Comparison of ENCODE assay signal across 8 cellular contexts in the genomic region with DNA sequence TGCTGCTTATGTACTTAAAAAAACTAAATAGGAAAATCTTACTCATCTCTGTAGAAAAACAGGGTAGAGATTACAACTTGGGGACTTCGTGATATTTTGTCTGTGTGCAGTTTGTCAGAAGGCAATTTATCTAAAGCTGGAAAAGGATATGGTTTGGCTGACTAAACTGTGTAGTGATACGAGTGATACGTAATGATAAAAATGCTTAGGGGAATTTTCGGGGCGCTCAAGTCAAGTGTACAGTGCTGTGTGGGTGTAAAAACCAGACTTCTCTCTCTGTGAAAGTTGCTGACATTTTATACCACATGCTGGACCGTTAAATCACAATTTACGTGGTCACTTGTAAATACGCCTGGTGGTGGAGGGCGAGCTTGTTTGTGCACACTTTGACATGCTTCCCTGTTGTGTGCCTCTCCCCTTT.
DNase-seq lines count a peak whose midpoint lies in the region; ATAC-seq and TF ChIP-seq lines count a peak whose summit lies in the region.

No MANE protein-coding gene starts in this region.

- H2AFZ ChIP-seq in smooth muscle cell (ENCODE audit: low read depth) = no peak overlapping the region

- intact Hi-C loops in Right ventricle myocardium inferior (cut with DNase I) (no loop called here), breast epithelium (cut with DNase I; ENCODE audit: low total_unique reads) (no loop called here)

- no peaks in the 10 kb centered on the region for H3F3A ChIP-seq in smooth muscle cell (ENCODE audit: low read depth)

- POLR2A ChIA-PET in HEK293T (lab: Yijun Ruan, JAX) = no interaction called here

- H3K79me2 ChIP-seq in smooth muscle cell (ENCODE audit: low read depth) = no peaks in the 10 kb centered on the region

- H3K4me2 ChIP-seq in smooth muscle cell = peak overlapping the region; percentile 68

- TF ChIP-seq CTCF in smooth muscle cell (IDR thresholded peaks at IDR 0.05; ENCODE audit: borderline replicate concordance, insufficient read depth, poor library complexity, severe bottlenecking) (no peak), breast epithelium (IDR thresholded peaks at IDR 0.05) (no peak)

- H3K9ac ChIP-seq in smooth muscle cell (ENCODE audit: low read depth) = no peak overlapping the region

- WGBS in smooth muscle cell (ENCODE audit: low lambda C conversion rate) = 20% methylated on average over 9 of the region's 9 CpGs

- peaks cover 5% of the 10 kb centered on the region for H3K9me3 Mint-ChIP-seq in activated T-cell treated with anti-CD3 and anti-CD28 coated beads, Interleukin-2, amount 50 U/mL, for 4 hours

- CTCF ChIA-PET in HEK293T (lab: Yijun Ruan, JAX) = no interaction called here

- TF ChIP-seq POLR2A in breast epithelium (IDR thresholded peaks at IDR 0.05) = no peak

- peak; percentile 19 for DNase-seq in activated T-cell treated with anti-CD3 and anti-CD28 coated beads, Interleukin-2, amount 50 U/mL, for 4 hours
- DNase-seq in smooth muscle cell (lab: John Stamatoyannopoulos, UW; ENCODE audit: unreplicated experiment) (peak; percentile 2), Right ventricle myocardium inferior (ENCODE audit: missing footprints) (no peak), breast epithelium (ENCODE audit: low spot score in 2 of 2) (no peak), HEK293T (ENCODE audit: extremely low spot score) (no peak), NCI-H2081 treated with DMSO at 0.1 percent for 48 hours (lab: John Stamatoyannopoulos, UW) (no peak)

- peaks cover 7% of the 10 kb centered on the region for H3K36me3 Mint-ChIP-seq in activated T-cell treated with anti-CD3 and anti-CD28 coated beads, Interleukin-2, amount 50 U/mL, for 4 hours (ENCODE audit: insufficient read depth)

- H3K36me3 ChIP-seq in smooth muscle cell (ENCODE audit: low read depth) = no peaks in the 10 kb centered on the region
- H3K36me3 ChIP-seq in breast epithelium = no peaks in the 10 kb centered on the region

- peak overlapping the region; percentile 60 for H3K4me3 Mint-ChIP-seq in activated T-cell treated with anti-CD3 and anti-CD28 coated beads, Interleukin-2, amount 50 U/mL, for 4 hours

- H3K4me1 Mint-ChIP-seq in activated T-cell treated with anti-CD3 and anti-CD28 coated beads, Interleukin-2, amount 50 U/mL, for 4 hours (ENCODE audit: low read depth) = peaks cover 55% of the 10 kb centered on the region

- no peaks in the 10 kb centered on the region for H3K9me3 ChIP-seq in smooth muscle cell (replicated peaks; ENCODE audit: low read depth)
- H3K9me3 ChIP-seq in breast epithelium = no peaks in the 10 kb centered on the region

- ATAC-seq in GM19351 (IDR thresholded peaks at IDR 0.05; ENCODE audit: unreplicated experiment) = peak; percentile 96
- ATAC-seq in HG03039 (IDR thresholded peaks at IDR 0.05; ENCODE audit: unreplicated experiment) = peak; percentile 86
- peak; percentile 82 to 91 for ATAC-seq in activated T-cell treated with anti-CD3 and anti-CD28 coated beads, Interleukin-2, amount 50 U/mL, for 4 hours
- ATAC-seq in Right ventricle myocardium inferior = no peak

- no peaks in the 10 kb centered on the region for H3K27me3 Mint-ChIP-seq in activated T-cell treated with anti-CD3 and anti-CD28 coated beads, Interleukin-2, amount 50 U/mL, for 4 hours (ENCODE audit: low read depth)

- H3K4me3 ChIP-seq in smooth muscle cell (no peak overlapping the region), breast epithelium (no peak overlapping the region)

- peak overlapping the region; percentile 45 for H3K27ac ChIP-seq in smooth muscle cell (ENCODE audit: low read depth)
- no peak overlapping the region for H3K27ac ChIP-seq in breast epithelium

- H3K27me3 ChIP-seq in smooth muscle cell (ENCODE audit: low read depth) (no peaks in the 10 kb centered on the region), breast epithelium (no peaks in the 10 kb centered on the region)

- H3K4me1 ChIP-seq in smooth muscle cell (ENCODE audit: low read depth) (no peaks in the 10 kb centered on the region), breast epithelium (no peaks in the 10 kb centered on the region)

- no peaks in the 10 kb centered on the region for H4K20me1 ChIP-seq in smooth muscle cell (ENCODE audit: low read depth)

TF ChIP-seq in HEK293T, 16 proteins besides CTCF, POLR2A, EP300 and RAD21:
- no peak for TF ChIP-seq ARNT (IDR thresholded peaks at IDR 0.05)
- TF ChIP-seq SUZ12 (IDR thresholded peaks at IDR 0.05) = no peak
- TF ChIP-seq FOXK2 (IDR thresholded peaks at IDR 0.05) = no peak
- no peak for TF ChIP-seq LEF1 (IDR thresholded peaks at IDR 0.05; ENCODE audit: borderline replicate concordance)
- no peak for TF ChIP-seq SP1 (IDR thresholded peaks at IDR 0.05)
- TF ChIP-seq NFRKB (IDR thresholded peaks at IDR 0.05) = no peak
- TF ChIP-seq FOXM1 (IDR thresholded peaks at IDR 0.05; ENCODE audit: borderline replicate concordance) = no peak
- TF ChIP-seq ELF4 (IDR thresholded peaks at IDR 0.05) = no peak
- TF ChIP-seq HDGF (IDR thresholded peaks at IDR 0.05; ENCODE audit: borderline replicate concordance) = no peak

Comparison
In these comparisons a context has a peak if more than half of its experiments do, and no peak if none do; other contexts are left out.
1. DNase-seq: peak in activated T-cell treated with anti-CD3 and anti-CD28 coated beads, Interleukin-2, amount 50 U/mL, for 4 hours (single experiment) and smooth muscle cell (single experiment); none in Right ventricle myocardium inferior (single experiment), breast epithelium (0 of 2), HEK293T (single experiment) and NCI-H2081 treated with DMSO at 0.1 percent for 48 hours (single experiment).